ENCODE assay signal across 1 cellular context in genomic region chr5:172106511-172107356, GRCh38.
TF ChIP-seq lines count a peak whose summit lies in the region.

No MANE protein-coding gene starts in this region.

TF ChIP-seq in A549, 52 proteins besides CTCF, POLR2A, EP300 and RAD21 (continued from another document):
- TF ChIP-seq BCL3 (IDR thresholded peaks at IDR 0.05) = no peak
- no peak for TF ChIP-seq EHF (CRISPR knock-in tag; IDR thresholded peaks at IDR 0.05)
- no peak for TF ChIP-seq ATOH8 (CRISPR knock-in tag; IDR thresholded peaks at IDR 0.05; ENCODE audit: low read depth)
- TF ChIP-seq EHMT2 (IDR thresholded peaks at IDR 0.05; ENCODE audit: low read depth) = no peak
- TF ChIP-seq HOXB5 (CRISPR knock-in tag; IDR thresholded peaks at IDR 0.05) = no peak
- no peak for TF ChIP-seq POLR2AphosphoS2 (conservative IDR thresholded peaks at IDR 0.05; ENCODE audit: low read length)
- TF ChIP-seq ZSCAN20 (CRISPR knock-in tag; IDR thresholded peaks at IDR 0.05) = no peak
- TF ChIP-seq RNF2 (IDR thresholded peaks at IDR 0.05; ENCODE audit: borderline replicate concordance, low read depth) = no peak
- TF ChIP-seq JUNB (IDR thresholded peaks at IDR 0.05) = no peak
- TF ChIP-seq HDAC2 (IDR thresholded peaks at IDR 0.05) = no peak
- peak; percentile 86 for TF ChIP-seq MAZ (IDR thresholded peaks at IDR 0.05; ENCODE audit: borderline replicate concordance, low read depth, low read length)
- TF ChIP-seq NR3C1 (IDR thresholded peaks at IDR 0.05) = no peak
- TF ChIP-seq HEYL (CRISPR knock-in tag; IDR thresholded peaks at IDR 0.05) = no peak
- no peak for TF ChIP-seq E2F6 (IDR thresholded peaks at IDR 0.05; ENCODE audit: borderline replicate concordance, low read depth)
- TF ChIP-seq BHLHE40 (IDR thresholded peaks at IDR 0.05; ENCODE audit: low read depth, low read length) = no peak
TF ChIP-seq in A549: peak in this region for 4.
